Comparison of ENCODE assay signal across 20 cellular contexts in the genomic region with DNA sequence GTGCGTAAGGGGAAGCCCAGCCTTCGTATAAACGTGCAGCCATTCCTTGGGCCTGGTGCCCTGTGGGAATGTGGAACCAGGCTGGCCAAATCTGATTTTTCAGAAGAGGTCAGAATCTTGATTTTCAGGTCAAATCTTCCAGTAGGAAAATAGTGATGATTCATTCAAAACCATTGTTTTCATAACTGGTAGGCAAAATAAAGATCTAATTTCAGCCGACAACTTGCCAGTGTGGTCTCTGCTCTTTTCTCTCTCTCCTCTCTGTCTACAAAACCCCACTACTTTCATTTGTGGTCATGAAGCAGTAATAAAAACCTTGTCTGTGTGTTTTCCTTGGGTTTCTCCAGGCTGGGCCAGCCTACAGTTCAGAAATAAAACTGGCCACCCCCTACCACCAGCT.
DNase-seq lines count a peak whose midpoint lies in the region; ATAC-seq, FAIRE-seq and TF ChIP-seq lines count a peak whose summit lies in the region.
"Had no signal": no experiment of that assay in that cellular context is flagged by ENCODE, and none has a peak within 500 bp of the region (broad histone marks: within the 10 kb centered on the region; RNA-seq: fewer than 3 reads in every experiment).

No MANE protein-coding gene starts in this region.

- POLR2A ChIA-PET in K562 (lab: Yijun Ruan, JAX), result interaction anchor here (0.6 kb wide), 1 partner anchor 14 kb away, joined by 3 read pairs; no protein-coding TSS in a partner anchor

- H3K9me3 ChIP-seq in K562 (replicated peaks; ENCODE audit: control insufficient read depth, insufficient read depth, low read depth, low read length) (no peaks in the 10 kb centered on the region), adrenal gland (replicated peaks in 1 of 3) (no peaks in the 10 kb centered on the region)
- H3K9me3 ChIP-seq: left ventricle myocardium inferior had no signal

- H3K9me1 ChIP-seq in K562 (ENCODE audit: control insufficient read depth, insufficient read depth, low read length), result no peaks in the 10 kb centered on the region

- no peaks in the 10 kb centered on the region for H3K79me2 ChIP-seq in K562 (ENCODE audit: control insufficient read depth, insufficient read depth, low read length)

- no peaks in the 10 kb centered on the region for H4K20me1 ChIP-seq in K562 (replicated peaks; ENCODE audit: control insufficient read depth, insufficient read depth, low read length)

- no peak overlapping the region for H3K4me3 Mint-ChIP-seq in activated T-cell treated with anti-CD3 and anti-CD28 coated beads, Interleukin-2, amount 50 U/mL, for 24 hours
- no peak overlapping the region for H3K4me3 Mint-ChIP-seq in activated T-cell treated with anti-CD3 and anti-CD28 coated beads, Interleukin-2, amount 50 U/mL, for 4 hours
- H3K4me3 Mint-ChIP-seq in natural killer cell treated with Interleukin-12 subunit alpha and Interleukin-12 subunit beta and Interleukin-15 and Interleukin-18, amount 100 ng/mL, for 72 hours, result no peak overlapping the region
- H3K4me3 Mint-ChIP-seq: activated naive CD4-positive, alpha-beta T cell treated with anti-CD3 and anti-CD28 coated beads, Interleukin-2, amount 10 ng/mL, durations not matched to agents 7 days and 5 days; CD8-positive, alpha-beta T cell; naive thymus-derived CD8-positive, alpha-beta T cell had no signal

- ATAC-seq in activated T-cell treated with anti-CD3 and anti-CD28 coated beads, Interleukin-2, amount 50 U/mL, for 4 hours, result no peak
- ATAC-seq in K562, result no peak
- no peak for ATAC-seq in natural killer cell treated with Interleukin-12 subunit alpha and Interleukin-12 subunit beta and Interleukin-15 and Interleukin-18, amount 100 ng/mL, for 72 hours
- ATAC-seq: activated CD4-positive, CD25-positive, alpha-beta regulatory T cell treated with anti-CD3 and anti-CD28 coated beads, Interleukin-2, amount 50 U/mL, for 24 hours; CD8-positive, alpha-beta T cell; naive thymus-derived CD8-positive, alpha-beta T cell had no signal

- H3K27me3 ChIP-seq in K562 (ENCODE audit: control insufficient read depth in 2 of 2, insufficient read depth in 2 of 2, low read length in 2 of 2), result no peaks in the 10 kb centered on the region
- no peaks in the 10 kb centered on the region for H3K27me3 ChIP-seq in adrenal gland

- H3K36me3 Mint-ChIP-seq in activated T-cell treated with anti-CD3 and anti-CD28 coated beads, Interleukin-2, amount 50 U/mL, for 24 hours (ENCODE audit: low read depth), result peaks cover 74% of the 10 kb centered on the region
- H3K36me3 Mint-ChIP-seq in activated T-cell treated with anti-CD3 and anti-CD28 coated beads, Interleukin-2, amount 50 U/mL, for 4 hours (ENCODE audit: insufficient read depth), result peaks cover 13% of the 10 kb centered on the region
- no peaks in the 10 kb centered on the region for H3K36me3 Mint-ChIP-seq in natural killer cell treated with Interleukin-12 subunit alpha and Interleukin-12 subunit beta and Interleukin-15 and Interleukin-18, amount 100 ng/mL, for 72 hours
- H3K36me3 Mint-ChIP-seq: activated naive CD4-positive, alpha-beta T cell treated with anti-CD3 and anti-CD28 coated beads, Interleukin-2, amount 10 ng/mL, durations not matched to agents 7 days and 5 days had no signal

- peaks cover 0 to 7% of the 10 kb centered on the region in 2 experiments; a peak in 1 of 5 replicates for H3K4me1 ChIP-seq in K562 (replicated peaks in 1 of 2; ENCODE audit: control insufficient read depth in 2 of 2, insufficient read depth in 2 of 2, low read length in 2 of 2)
- H3K4me1 ChIP-seq in adrenal gland (replicated peaks in 1 of 2), result no peaks in the 10 kb centered on the region
- H3K4me1 ChIP-seq: left ventricle myocardium inferior had no signal

- TF ChIP-seq CTCF in K562 (IDR thresholded peaks at IDR 0.05 in 2 of 3, conservative IDR thresholded peaks at IDR 0.05 in 1 of 3; ENCODE audit: insufficient read depth in 2 of 3, low read depth in 1 of 3, low read length in 3 of 3) (no peak), adrenal gland (IDR thresholded peaks at IDR 0.05) (no peak)

- H3K36me3 ChIP-seq in K562 (ENCODE audit: control insufficient read depth, insufficient read depth, low read length), result no peaks in the 10 kb centered on the region
- no peaks in the 10 kb centered on the region for H3K36me3 ChIP-seq in adrenal gland (replicated peaks in 1 of 2)
- H3K36me3 ChIP-seq: left ventricle myocardium inferior had no signal

- CTCF ChIA-PET in K562 (lab: Yijun Ruan, JAX; ENCODE audit: low intra/inter-chr PET ratio), result no interaction called here

- TF ChIP-seq RAD21 in K562 (CRISPR knock-in tag; conservative IDR thresholded peaks at IDR 0.05 in 1 of 2, IDR thresholded peaks at IDR 0.05 in 1 of 2), result no peak

- TF ChIP-seq POLR2A in K562 (conservative IDR thresholded peaks at IDR 0.05) (no peak), adrenal gland (IDR thresholded peaks at IDR 0.05) (no peak)

- peak overlapping the region; percentile 37 for H3K27ac Mint-ChIP-seq in activated T-cell treated with anti-CD3 and anti-CD28 coated beads, Interleukin-2, amount 50 U/mL, for 24 hours
- H3K27ac Mint-ChIP-seq in natural killer cell treated with Interleukin-12 subunit alpha and Interleukin-12 subunit beta and Interleukin-15 and Interleukin-18, amount 100 ng/mL, for 72 hours, result no peak overlapping the region
- H3K27ac Mint-ChIP-seq: activated naive CD4-positive, alpha-beta T cell treated with anti-CD3 and anti-CD28 coated beads, Interleukin-2, amount 10 ng/mL, durations not matched to agents 7 days and 5 days; CD8-positive, alpha-beta T cell had no signal

- H3K4me1 Mint-ChIP-seq in activated T-cell treated with anti-CD3 and anti-CD28 coated beads, Interleukin-2, amount 50 U/mL, for 24 hours (ENCODE audit: low read depth), result no peaks in the 10 kb centered on the region
- H3K4me1 Mint-ChIP-seq in activated T-cell treated with anti-CD3 and anti-CD28 coated beads, Interleukin-2, amount 50 U/mL, for 4 hours (ENCODE audit: low read depth), result no peaks in the 10 kb centered on the region
- no peaks in the 10 kb centered on the region for H3K4me1 Mint-ChIP-seq in natural killer cell treated with Interleukin-12 subunit alpha and Interleukin-12 subunit beta and Interleukin-15 and Interleukin-18, amount 100 ng/mL, for 72 hours (ENCODE audit: low read depth in 2 of 2)
- H3K4me1 Mint-ChIP-seq: activated naive CD4-positive, alpha-beta T cell treated with anti-CD3 and anti-CD28 coated beads, Interleukin-2, amount 10 ng/mL, durations not matched to agents 7 days and 5 days had no signal

- FAIRE-seq in K562 (lab: Jason Lieb, UNC), result no peak

- no peaks in the 10 kb centered on the region for H3K27me3 Mint-ChIP-seq in activated T-cell treated with anti-CD3 and anti-CD28 coated beads, Interleukin-2, amount 50 U/mL, for 24 hours
- H3K27me3 Mint-ChIP-seq in activated T-cell treated with anti-CD3 and anti-CD28 coated beads, Interleukin-2, amount 50 U/mL, for 4 hours (ENCODE audit: low read depth), result no peaks in the 10 kb centered on the region
- H3K27me3 Mint-ChIP-seq in natural killer cell treated with Interleukin-12 subunit alpha and Interleukin-12 subunit beta and Interleukin-15 and Interleukin-18, amount 100 ng/mL, for 72 hours, result no peaks in the 10 kb centered on the region
- H3K27me3 Mint-ChIP-seq: activated naive CD4-positive, alpha-beta T cell treated with anti-CD3 and anti-CD28 coated beads, Interleukin-2, amount 10 ng/mL, durations not matched to agents 7 days and 5 days; naive thymus-derived CD8-positive, alpha-beta T cell had no signal

- TF ChIP-seq EP300 in K562 (IDR thresholded peaks at IDR 0.05; ENCODE audit: low read length), result no peak

- 71% methylated on average over 4 of the region's 4 CpGs for WGBS in K562 (ENCODE audit: insufficient coverage, low coverage, missing lambda C conversion rate)
- 78 to 88% (median 82%) methylated on average over 4 of the region's 4 CpGs for WGBS in adrenal gland, 4 donors

- in situ Hi-C loops in K562 (cut with MboI), result no loop called here

- no peak overlapping the region for H3K9ac ChIP-seq in K562 (ENCODE audit: insufficient read depth in 1 of 2, low read depth in 2 of 2, low read length in 2 of 2)
- H3K9ac ChIP-seq: GM23248 had no signal

- no TSS peak for BruUV-seq in K562 (replicated peaks; lab: Mats Ljungman, UMichigan)

- intact Hi-C loops in K562 (cut with micrococcal nuclease) (no loop called here), adrenal gland (cut with DNase I) (no loop called here)

- no peaks in the 10 kb centered on the region for H3K9me3 Mint-ChIP-seq in activated T-cell treated with anti-CD3 and anti-CD28 coated beads, Interleukin-2, amount 50 U/mL, for 24 hours
- no peaks in the 10 kb centered on the region for H3K9me3 Mint-ChIP-seq in activated T-cell treated with anti-CD3 and anti-CD28 coated beads, Interleukin-2, amount 50 U/mL, for 4 hours
- H3K9me3 Mint-ChIP-seq in natural killer cell treated with Interleukin-12 subunit alpha and Interleukin-12 subunit beta and Interleukin-15 and Interleukin-18, amount 100 ng/mL, for 72 hours, result no peaks in the 10 kb centered on the region
- H3K9me3 Mint-ChIP-seq: activated naive CD4-positive, alpha-beta T cell treated with anti-CD3 and anti-CD28 coated beads, Interleukin-2, amount 10 ng/mL, durations not matched to agents 7 days and 5 days; CD8-positive, alpha-beta T cell; naive thymus-derived CD8-positive, alpha-beta T cell had no signal

- H3K4me2 ChIP-seq in K562 (ENCODE audit: insufficient read depth, low read length), result no peak overlapping the region

- DNase-seq in activated T-cell treated with anti-CD3 and anti-CD28 coated beads, Interleukin-2, amount 50 U/mL, for 24 hours, result no peak
- DNase-seq in activated T-cell treated with anti-CD3 and anti-CD28 coated beads, Interleukin-2, amount 50 U/mL, for 4 hours, result no peak
- DNase-seq in K562 (ENCODE audit: extremely low read depth in 1 of 4, low spot score in 3 of 4) (no peak), iris pigment epithelial cell (ENCODE audit: low read depth) (peak; percentile 43), stromal cell of bone marrow (ENCODE audit: low read depth) (peak; percentile 59), adrenal gland (no peak), NCI-H2227 treated with DMSO at 0.1 percent for 48 hours (lab: John Stamatoyannopoulos, UW) (no peak)
- DNase-seq in natural killer cell treated with Interleukin-12 subunit alpha and Interleukin-12 subunit beta and Interleukin-15 and Interleukin-18, amount 100 ng/mL, for 72 hours (ENCODE audit: low spot score), result no peak
- DNase-seq: activated naive CD4-positive, alpha-beta T cell treated with anti-CD3 and anti-CD28 coated beads, Interleukin-2, amount 10 ng/mL, durations not matched to agents 7 days and 5 days; CD8-positive, alpha-beta T cell; GDM1; GM23248; Karpas-422; left ventricle myocardium inferior; naive thymus-derived CD8-positive, alpha-beta T cell; NCI-H1694; NCI-H748 treated with DMSO at 0.1 percent for 48 hours; stimulated activated naive CD4-positive, alpha-beta T cell treated with Interleukin-2 at 50 U/mL for 16 hours had no signal

- H3K4me3 ChIP-seq in K562 (no peak overlapping the region), adrenal gland (no peak overlapping the region)
- H3K4me3 ChIP-seq: GM23248, left ventricle myocardium inferior had no signal

- H2AFZ ChIP-seq in K562 (ENCODE audit: low read depth, low read length), result no peak overlapping the region
- H2AFZ ChIP-seq: GM23248 had no signal

- H3K27ac ChIP-seq in K562 (ENCODE audit: extremely low read depth, low read depth, low read length) (no peak overlapping the region), adrenal gland (no peak overlapping the region)
- H3K27ac ChIP-seq: 22Rv1, GM23248, left ventricle myocardium inferior had no signal

TF ChIP-seq in K562, 482 proteins besides CTCF, POLR2A, EP300 and RAD21 (continues in another document):
- TF ChIP-seq ZNF316 (IDR thresholded peaks at IDR 0.05), result 0 out of 2 replicates have a peak, but pooled peaks have one; percentile 24

Comparison
In these comparisons a context has a peak if more than half of its experiments do, and no peak if none do; other contexts are left out.
1. DNase-seq: peak in iris pigment epithelial cell (single experiment) and stromal cell of bone marrow (single experiment); none in activated T-cell treated with anti-CD3 and anti-CD28 coated beads, Interleukin-2, amount 50 U/mL, for 24 hours (single experiment), activated T-cell treated with anti-CD3 and anti-CD28 coated beads, Interleukin-2, amount 50 U/mL, for 4 hours (single experiment), K562 (0 of 4), natural killer cell treated with Interleukin-12 subunit alpha and Interleukin-12 subunit beta and Interleukin-15 and Interleukin-18, amount 100 ng/mL, for 72 hours (single experiment), adrenal gland (0 of 7) and NCI-H2227 treated with DMSO at 0.1 percent for 48 hours (single experiment).